Comparison of ENCODE assay signal across 20 cellular contexts in the genomic region with DNA sequence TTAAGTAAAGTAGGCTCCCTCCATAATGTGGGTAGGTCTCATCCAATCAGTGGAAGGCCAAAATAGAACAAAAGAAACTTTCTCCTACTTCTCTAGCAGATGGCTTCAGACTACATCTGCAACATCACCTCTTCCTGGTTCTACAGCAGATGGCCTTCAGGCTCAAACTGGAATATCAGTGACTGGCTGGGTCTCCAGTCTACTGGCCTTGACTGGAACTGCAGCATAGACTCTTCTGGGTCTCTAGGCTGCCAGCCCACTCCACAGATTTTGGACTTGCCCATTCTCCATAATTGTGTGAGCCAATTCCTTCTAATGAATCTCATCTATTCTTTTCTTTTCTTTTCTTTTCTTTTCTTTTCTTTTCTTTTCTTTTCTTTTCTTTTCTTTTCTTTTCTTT.
DNase-seq lines count a peak whose midpoint lies in the region; ATAC-seq and TF ChIP-seq lines count a peak whose summit lies in the region.
"Had no signal": no experiment of that assay in that cellular context is flagged by ENCODE, and none has a peak within 500 bp of the region (broad histone marks: within the 10 kb centered on the region; RNA-seq: fewer than 3 reads in every experiment).

No MANE protein-coding gene starts in this region.

- no peak overlapping the region for H3K4me3 ChIP-seq in GM12865 (ENCODE audit: low read depth, low read length)
- H3K4me3 ChIP-seq in Karpas-422 (ENCODE audit: low read length), result no peak overlapping the region
- no peak overlapping the region for H3K4me3 ChIP-seq in MM.1S (ENCODE audit: low read length)
- H3K4me3 ChIP-seq: GM23248 had no signal

- H3K27me3 ChIP-seq in Karpas-422 (ENCODE audit: low read length) (no peaks in the 10 kb centered on the region), MM.1S (replicated peaks; ENCODE audit: insufficient read depth, low read length) (no peaks in the 10 kb centered on the region)

- no peaks in the 10 kb centered on the region for H3K9me3 ChIP-seq in Karpas-422 (ENCODE audit: low read length)
- no peaks in the 10 kb centered on the region for H3K9me3 ChIP-seq in MM.1S (replicated peaks; ENCODE audit: insufficient read depth, low read length)

- no peak overlapping the region for H3K4me2 ChIP-seq in Karpas-422 (ENCODE audit: low read depth, low read length, poor library complexity, severe bottlenecking)
- no peak overlapping the region for H3K4me2 ChIP-seq in MM.1S (ENCODE audit: low read depth, low read length)

- no peaks in the 10 kb centered on the region for H3K79me2 ChIP-seq in Karpas-422 (ENCODE audit: low read length)
- no peaks in the 10 kb centered on the region for H3K79me2 ChIP-seq in MM.1S (ENCODE audit: low read length)

- no peak for ATAC-seq in GM21381 (IDR thresholded peaks at IDR 0.05; ENCODE audit: unreplicated experiment)
- ATAC-seq: HCT116, SK-N-SH treated with all-trans-retinoic acid at 6 μM for 48 hours had no signal

- DNase-seq in GM12865 (ENCODE audit: low read depth) (peak; percentile 10), NCI-H446 treated with DMSO at 0.1 percent for 48 hours (lab: John Stamatoyannopoulos, UW) (peak; percentile 27), caudate nucleus (lab: John Stamatoyannopoulos, UW) (no peak), substantia nigra (lab: John Stamatoyannopoulos, UW) (no peak), Karpas-422 (no peak), MM.1S (no peak)
- DNase-seq: ACHN, AML-193, COR-L47, DMS79 treated with DMSO at 0.1 percent for 48 hours, GM23248, NCI-H1048, NCI-H146, NCI-H2081, NCI-H510A, SHP77, T-helper 1 cell had no signal

- H2AFZ ChIP-seq in Karpas-422 (ENCODE audit: low read length) (no peak overlapping the region), MM.1S (ENCODE audit: low read length) (no peak overlapping the region)
- H2AFZ ChIP-seq: GM23248 had no signal

- no peak for TF ChIP-seq CTCF in GM12865 (IDR thresholded peaks at IDR 0.05; ENCODE audit: insufficient read depth, low read depth, low read length, missing control alignments)
- TF ChIP-seq CTCF in MM.1S (IDR thresholded peaks at IDR 0.05; ENCODE audit: low read length), result no peak

- H3K9me2 ChIP-seq in Karpas-422 (replicated peaks; ENCODE audit: insufficient read depth, low read length) (no peaks in the 10 kb centered on the region), MM.1S (replicated peaks; ENCODE audit: insufficient read depth, low read length) (no peaks in the 10 kb centered on the region)

- H3K4me1 ChIP-seq in Karpas-422 (ENCODE audit: low read length) (no peaks in the 10 kb centered on the region), MM.1S (ENCODE audit: low read length) (no peaks in the 10 kb centered on the region)

- H3F3A ChIP-seq in MM.1S (ENCODE audit: insufficient read depth, low read length), result no peaks in the 10 kb centered on the region

- H3K27ac ChIP-seq in caudate nucleus (ENCODE audit: low read depth, low read length) (peak overlapping the region; percentile 88), substantia nigra (ENCODE audit: low read depth, low read length, poor library complexity, severe bottlenecking) (peak overlapping the region; percentile 90), Karpas-422 (ENCODE audit: low read length) (no peak overlapping the region), MM.1S (ENCODE audit: low read length) (no peak overlapping the region)
- H3K27ac ChIP-seq: GM23248 had no signal

- no peak overlapping the region for H3K9ac ChIP-seq in Karpas-422 (ENCODE audit: low read length)
- H3K9ac ChIP-seq in MM.1S (ENCODE audit: low read length), result no peak overlapping the region
- H3K9ac ChIP-seq: GM23248 had no signal

- H4K20me1 ChIP-seq in Karpas-422 (ENCODE audit: insufficient read depth, low read depth, low read length) (no peaks in the 10 kb centered on the region), MM.1S (ENCODE audit: insufficient read depth, low read length) (no peaks in the 10 kb centered on the region)

- H3K36me3 ChIP-seq in Karpas-422 (ENCODE audit: insufficient read depth, low read length), result no peaks in the 10 kb centered on the region
- H3K36me3 ChIP-seq in MM.1S (replicated peaks; ENCODE audit: insufficient read depth, low read length), result no peaks in the 10 kb centered on the region

Comparison
In these comparisons a context has a peak if more than half of its experiments do, and no peak if none do; other contexts are left out.
1. DNase-seq: peak in GM12865 (single experiment) and NCI-H446 treated with DMSO at 0.1 percent for 48 hours (single experiment); none in caudate nucleus (0 of 61), substantia nigra (0 of 49), Karpas-422 (single experiment) and MM.1S (single experiment).
2. H3K27ac ChIP-seq: peak in caudate nucleus (single experiment) and substantia nigra (single experiment); none in Karpas-422 (single experiment) and MM.1S (single experiment).